In the genomic region with DNA sequence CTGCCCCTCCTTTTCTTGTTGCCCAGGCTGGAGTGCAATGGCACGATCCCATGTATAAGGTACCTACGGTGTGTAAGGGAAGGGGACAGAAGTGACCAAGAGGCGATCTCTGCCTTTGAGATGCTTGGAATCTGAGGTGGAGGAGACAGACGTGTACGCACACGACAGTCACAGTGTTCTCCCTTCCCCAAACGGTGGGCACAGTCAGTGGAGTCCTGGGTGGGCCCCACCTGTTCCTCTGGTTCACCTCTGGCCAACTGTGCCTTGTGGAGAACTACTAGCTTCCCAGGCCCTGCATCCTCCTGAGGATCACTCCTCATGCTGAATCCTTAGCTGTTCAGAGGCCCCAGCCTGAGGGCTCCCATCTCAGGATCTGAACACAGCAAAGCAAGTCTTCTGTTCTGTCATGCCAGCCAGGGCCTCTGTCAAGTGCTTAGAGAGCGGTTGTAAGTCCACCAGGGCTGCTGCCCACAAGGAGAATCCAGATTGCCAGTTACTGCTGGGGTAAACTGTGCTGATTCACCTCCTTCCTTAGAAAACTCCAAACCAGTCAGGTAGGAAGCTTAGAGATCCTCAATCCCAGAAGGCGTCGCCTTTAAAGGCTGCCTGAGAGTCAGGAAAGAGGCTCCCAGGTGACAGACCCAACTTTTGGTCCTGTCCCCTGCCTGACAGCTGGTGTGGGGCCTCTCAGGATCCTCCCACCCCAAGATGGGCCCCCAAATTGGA, we compare ENCODE assay signal across 11 cellular contexts. TPM values are rescaled to one million over a fixed set of nuclear protein-coding genes. Genes with fewer than 3 reads are reported as not detected.
DNase-seq lines count a peak whose midpoint lies in the region; ATAC-seq, FAIRE-seq and TF ChIP-seq lines count a peak whose summit lies in the region.
"Had no signal": no experiment of that assay in that cellular context is flagged by ENCODE, and none has a peak within 500 bp of the region (broad histone marks: within the 10 kb centered on the region; RNA-seq: fewer than 3 reads in every experiment).

No MANE protein-coding gene starts in this region.

- H3K36me3 ChIP-seq in keratinocyte (ENCODE audit: control insufficient read depth in 2 of 2, extremely low read depth in 1 of 2, insufficient read depth in 2 of 2, low read length in 2 of 2) (peaks cover 2 to 6% of the 10 kb centered on the region in 2 experiments), stomach (no peaks in the 10 kb centered on the region)

- peaks cover 57% of the 10 kb centered on the region for H3K79me2 ChIP-seq in keratinocyte (ENCODE audit: control insufficient read depth, insufficient read depth, low read length)

- H3K4me1 ChIP-seq in keratinocyte (ENCODE audit: control insufficient read depth, extremely low read depth, insufficient read depth, low read length) (peaks cover 48% of the 10 kb centered on the region), stomach (peaks cover 23 to 70% (median 63%) of the 10 kb centered on the region in 4 donors)

- 78 to 89% (median 83%) methylated on average over 10 of the region's 10 CpGs for WGBS in stomach, 5 donors

- H3K27me3 ChIP-seq in keratinocyte (ENCODE audit: control insufficient read depth, extremely low read depth, insufficient read depth, low read length) = no peaks in the 10 kb centered on the region
- H3K27me3 ChIP-seq in stomach = no peaks in the 10 kb centered on the region

- H3K27ac Mint-ChIP-seq in activated CD4-positive, alpha-beta T cell treated with anti-CD3 and anti-CD28 coated beads, Interleukin-2, amount 10 ng/mL, durations not matched to agents 24 days and 14 days = peak overlapping the region; percentile 45
- no peak overlapping the region for H3K27ac Mint-ChIP-seq in activated T-helper 1 cell treated with anti-CD3 and anti-CD28 coated beads, Interleukin-12 subunit alpha, Interleukin-12 subunit beta, Interleukin-2, Interleukin-4 antibody, amounts not matched to agents 30 ng/mL and 10 ng/mL and 1 ng/mL, durations not matched to agents 14 hours and 24 hours and 36 hours

- no peak for TF ChIP-seq POLR2A in stomach (IDR thresholded peaks at IDR 0.05)

- peak overlapping the region; percentile 90 for H3K4me3 Mint-ChIP-seq in activated CD4-positive, alpha-beta T cell treated with anti-CD3 and anti-CD28 coated beads, Interleukin-2, amount 10 ng/mL, durations not matched to agents 24 days and 14 days
- H3K4me3 Mint-ChIP-seq in activated T-helper 1 cell treated with anti-CD3 and anti-CD28 coated beads, Interleukin-12 subunit alpha, Interleukin-12 subunit beta, Interleukin-2, Interleukin-4 antibody, amounts not matched to agents 30 ng/mL and 10 ng/mL and 1 ng/mL, durations not matched to agents 14 hours and 24 hours and 36 hours = peak overlapping the region; percentile 87

- peaks cover 5% of the 10 kb centered on the region for H3K27me3 Mint-ChIP-seq in activated CD4-positive, alpha-beta T cell treated with anti-CD3 and anti-CD28 coated beads, Interleukin-2, amount 10 ng/mL, durations not matched to agents 24 days and 14 days
- H3K27me3 Mint-ChIP-seq in activated T-helper 1 cell treated with anti-CD3 and anti-CD28 coated beads, Interleukin-12 subunit alpha, Interleukin-12 subunit beta, Interleukin-2, Interleukin-4 antibody, amounts not matched to agents 30 ng/mL and 10 ng/mL and 1 ng/mL, durations not matched to agents 14 hours and 24 hours and 36 hours (ENCODE audit: insufficient read depth) = peaks cover 2% of the 10 kb centered on the region

- H3K4me3 ChIP-seq in keratinocyte (ENCODE audit: control insufficient read depth in 2 of 3, extremely low read depth in 1 of 3, insufficient read depth in 2 of 3, low read depth in 1 of 3, low read length in 3 of 3) (peak overlapping the region; percentile 82 to 90 (median 84)), stomach (peak overlapping the region; percentile 78 to 92 (median 88))

- ATAC-seq in GM19463 (IDR thresholded peaks at IDR 0.05; ENCODE audit: unreplicated experiment) = no peak

- intact Hi-C loops in activated CD4-positive, alpha-beta T cell treated with anti-CD3 and anti-CD28 coated beads, Interleukin-2, amount 10 ng/mL, durations not matched to agents 24 days and 14 days (cut with micrococcal nuclease) = no loop called here
- intact Hi-C loops in activated T-helper 1 cell treated with anti-CD3 and anti-CD28 coated beads, Interleukin-12 subunit alpha, Interleukin-12 subunit beta, Interleukin-2, Interleukin-4 antibody, amounts not matched to agents 30 ng/mL and 10 ng/mL and 1 ng/mL, durations not matched to agents 14 hours and 24 hours and 36 hours (cut with micrococcal nuclease) = no loop called here
- intact Hi-C loops in stomach (cut with DNase I; ENCODE audit: low total_unique reads) = no loop called here

- peak overlapping the region; percentile 91 for H3K4me2 ChIP-seq in keratinocyte (ENCODE audit: control insufficient read depth, extremely low read depth, insufficient read depth, low read depth, low read length)

- H3K9me1 ChIP-seq in keratinocyte (ENCODE audit: control insufficient read depth, extremely low read depth, insufficient read depth, low read length) = peaks cover 4% of the 10 kb centered on the region

- peaks cover 2% of the 10 kb centered on the region for H3K36me3 Mint-ChIP-seq in activated CD4-positive, alpha-beta T cell treated with anti-CD3 and anti-CD28 coated beads, Interleukin-2, amount 10 ng/mL, durations not matched to agents 24 days and 14 days (ENCODE audit: low read depth)
- peaks cover 4% of the 10 kb centered on the region for H3K36me3 Mint-ChIP-seq in activated T-helper 1 cell treated with anti-CD3 and anti-CD28 coated beads, Interleukin-12 subunit alpha, Interleukin-12 subunit beta, Interleukin-2, Interleukin-4 antibody, amounts not matched to agents 30 ng/mL and 10 ng/mL and 1 ng/mL, durations not matched to agents 14 hours and 24 hours and 36 hours (ENCODE audit: low read depth)

- H3K9me3 ChIP-seq in keratinocyte (ENCODE audit: control insufficient read depth, low read depth, low read length) (no peaks in the 10 kb centered on the region), stomach (no peaks in the 10 kb centered on the region)

- H3K9me3 Mint-ChIP-seq in activated CD4-positive, alpha-beta T cell treated with anti-CD3 and anti-CD28 coated beads, Interleukin-2, amount 10 ng/mL, durations not matched to agents 24 days and 14 days = no peaks in the 10 kb centered on the region
- no peaks in the 10 kb centered on the region for H3K9me3 Mint-ChIP-seq in activated T-helper 1 cell treated with anti-CD3 and anti-CD28 coated beads, Interleukin-12 subunit alpha, Interleukin-12 subunit beta, Interleukin-2, Interleukin-4 antibody, amounts not matched to agents 30 ng/mL and 10 ng/mL and 1 ng/mL, durations not matched to agents 14 hours and 24 hours and 36 hours

- peak overlapping the region; percentile 76 for H3K27ac ChIP-seq in keratinocyte (ENCODE audit: control insufficient read depth, insufficient read depth, low read length)
- peak overlapping the region in 4 of 5 donors; percentile 92 to 94 (median 92) for H3K27ac ChIP-seq in stomach

- dilution Hi-C loops in keratinocyte (cut with MboI; ENCODE audit: extremely low pct_ligation_motif_present, low sequenced_read_pairs) = no loop called here

- H3K9ac ChIP-seq in keratinocyte (ENCODE audit: control insufficient read depth, extremely low read depth, insufficient read depth, low read length) = peak overlapping the region; percentile 95

- TF ChIP-seq EP300 in stomach (IDR thresholded peaks at IDR 0.05) = no peak

- no peak for DNase-seq in activated CD4-positive, alpha-beta T cell treated with anti-CD3 and anti-CD28 coated beads, Interleukin-2, amount 10 ng/mL, durations not matched to agents 24 days and 14 days
- no peak for DNase-seq in activated CD4-positive, alpha-beta T cell treated with anti-CD3 and anti-CD28 coated beads, Interleukin-2, amount 50 U/mL, for 4 hours
- DNase-seq in activated T-helper 1 cell treated with anti-CD3 and anti-CD28 coated beads, Interleukin-12 subunit alpha, Interleukin-12 subunit beta, Interleukin-2, Interleukin-4 antibody, amounts not matched to agents 30 ng/mL and 10 ng/mL and 1 ng/mL, durations not matched to agents 14 hours and 24 hours and 36 hours (ENCODE audit: low spot score) = no peak
- DNase-seq in keratinocyte (ENCODE audit: low read depth, low spot score) (no peak), stomach (no peak), NCI-H1436 treated with DMSO at 0.1 percent for 48 hours (lab: John Stamatoyannopoulos, UW) (no peak), NCI-H187 (lab: John Stamatoyannopoulos, UW) (no peak)
- DNase-seq: midbrain, NCI-H1694 treated with DMSO at 0.1 percent for 48 hours had no signal

- TF ChIP-seq CTCF in keratinocyte (optimal IDR thresholded peaks at IDR 0.05 in 1 of 3, IDR thresholded peaks at IDR 0.05 in 1 of 3, conservative IDR thresholded peaks at IDR 0.05 in 1 of 3; ENCODE audit: extremely low read depth in 1 of 3, insufficient read depth in 2 of 3, low read length in 3 of 3) = no peak
- no peak for TF ChIP-seq CTCF in stomach (IDR thresholded peaks at IDR 0.05)

- no peak for FAIRE-seq in keratinocyte (lab: Jason Lieb, UNC)
- FAIRE-seq: urothelium cell line had no signal

- H4K20me1 ChIP-seq in keratinocyte (ENCODE audit: control insufficient read depth, extremely low read depth, insufficient read depth, low read length) = peaks cover 2% of the 10 kb centered on the region

- peaks cover 40% of the 10 kb centered on the region for H3K4me1 Mint-ChIP-seq in activated CD4-positive, alpha-beta T cell treated with anti-CD3 and anti-CD28 coated beads, Interleukin-2, amount 10 ng/mL, durations not matched to agents 24 days and 14 days
- H3K4me1 Mint-ChIP-seq in activated T-helper 1 cell treated with anti-CD3 and anti-CD28 coated beads, Interleukin-12 subunit alpha, Interleukin-12 subunit beta, Interleukin-2, Interleukin-4 antibody, amounts not matched to agents 30 ng/mL and 10 ng/mL and 1 ng/mL, durations not matched to agents 14 hours and 24 hours and 36 hours (ENCODE audit: low read depth) = peaks cover 38% of the 10 kb centered on the region

- H2AFZ ChIP-seq in keratinocyte (ENCODE audit: control insufficient read depth, low read length) = no peak overlapping the region

RNA-seq across cellular contexts. Expression of gene SLC35F6, which starts 1.6 kb away (rescaled TPM):
- 10.5 and 11.5 TPM in 2 replicates for total RNA-seq in activated CD4-positive, alpha-beta T cell treated with anti-CD3 and anti-CD28 coated beads, Interleukin-2, amount 10 ng/mL, durations not matched to agents 24 days and 14 days
- total RNA-seq in activated T-helper 1 cell treated with anti-CD3 and anti-CD28 coated beads, Interleukin-12 subunit alpha, Interleukin-12 subunit beta, Interleukin-2, Interleukin-4 antibody, amounts not matched to agents 30 ng/mL and 10 ng/mL and 1 ng/mL, durations not matched to agents 14 hours and 24 hours and 36 hours = 14.3 and 14.5 TPM in 2 replicates
- polyA plus RNA-seq in keratinocyte (25.7 to 56.9 TPM (median 30.1 TPM) in 3 replicates), stomach (10 to 100 TPM in 1 of 3 donors, 1 to 10 TPM in 2; 4.9 to 10.5 (median 8.6) TPM)
- polyA plus RNA-seq in keratinocyte (2011; ENCODE audit: low read depth) = 4.2 TPM
- 27.5 and 28.1 TPM in 2 replicates for polyA plus RNA-seq in keratinocyte (2011; cell fraction: cytosol; rRNA removed)
- 71.1 and 81.7 TPM in 2 replicates for polyA plus RNA-seq in keratinocyte (2011; cell fraction: nucleus; rRNA removed)
- polyA plus RNA-seq in keratinocyte (2012; ENCODE audit: low replicate concordance) = 26.9 and 40.8 TPM in 2 replicates
- polyA minus RNA-seq in keratinocyte = 68.8 to 145 TPM (median 94.2 TPM) in 3 replicates
- polyA minus RNA-seq in keratinocyte (2011; cell fraction: cytosol; rRNA and poly(A)+ RNA removed) = 75.6 TPM
- 77.8 and 93.9 TPM in 2 replicates for polyA minus RNA-seq in keratinocyte (2011; cell fraction: nucleus; rRNA and poly(A)+ RNA removed)
- 10 to 100 TPM; 12.8 to 40.9 (median 14.7) TPM for total RNA-seq in stomach

RNA-seq across cellular contexts. Expression of gene CENPA, which starts 20.2 kb away (rescaled TPM):
- total RNA-seq in activated CD4-positive, alpha-beta T cell treated with anti-CD3 and anti-CD28 coated beads, Interleukin-2, amount 10 ng/mL, durations not matched to agents 24 days and 14 days = 21.8 and 23.6 TPM in 2 replicates
- total RNA-seq in activated T-helper 1 cell treated with anti-CD3 and anti-CD28 coated beads, Interleukin-12 subunit alpha, Interleukin-12 subunit beta, Interleukin-2, Interleukin-4 antibody, amounts not matched to agents 30 ng/mL and 10 ng/mL and 1 ng/mL, durations not matched to agents 14 hours and 24 hours and 36 hours = 16.6 and 19.7 TPM in 2 replicates
- polyA plus RNA-seq in keratinocyte (2.3 to 13.7 TPM (median 12.4 TPM) in 3 replicates), stomach (1 to 10 TPM; 2.3 to 4.0 (median 3.1) TPM)
- polyA plus RNA-seq in keratinocyte (2011; ENCODE audit: low read depth) = 0.41 TPM
- 1.9 and 3.3 TPM in 2 replicates for polyA plus RNA-seq in keratinocyte (2011; cell fraction: cytosol; rRNA removed)
- polyA plus RNA-seq in keratinocyte (2011; cell fraction: nucleus; rRNA removed) = 1.0 and 1.2 TPM in 2 replicates
- polyA plus RNA-seq in keratinocyte (2012; ENCODE audit: low replicate concordance) = 0.21 and 8.1 TPM in 2 replicates
- polyA minus RNA-seq in keratinocyte = 0.79 to 6.7 TPM (median 5.5 TPM) in 3 replicates
- 3.6 TPM for polyA minus RNA-seq in keratinocyte (2011; cell fraction: cytosol; rRNA and poly(A)+ RNA removed)
- 0.70 and 0.84 TPM in 2 replicates for polyA minus RNA-seq in keratinocyte (2011; cell fraction: nucleus; rRNA and poly(A)+ RNA removed)
- 1 to 10 TPM in 1 of 5 donors, not detected in 4; 2.0 TPM for total RNA-seq in stomach
